Comparison of ENCODE assay signal across 2 cellular contexts in genomic region chr19:43858174-43858573, GRCh38.
TF ChIP-seq lines count a peak whose summit lies in the region.

No MANE protein-coding gene starts in this region.

TF ChIP-seq in HepG2, 621 proteins besides CTCF, POLR2A, EP300 and RAD21:
- TF ChIP-seq ZNF160 (CRISPR knock-in tag; IDR thresholded peaks at IDR 0.05) (0 out of 2 replicates have a peak, but pooled peaks have one; percentile 71), ZFP37 (CRISPR knock-in tag; IDR thresholded peaks at IDR 0.05; ENCODE audit: borderline replicate concordance) (no peak), ZFP82 (CRISPR knock-in tag; IDR thresholded peaks at IDR 0.05; ENCODE audit: borderline replicate concordance) (no peak)

TF ChIP-seq in K562, 482 proteins besides CTCF, POLR2A, EP300 and RAD21:
- TF ChIP-seq TRIM28 (IDR thresholded peaks at IDR 0.05) (peak; percentile 46; the same call in 1 of the 2 replicates), ATF4 (CRISPR knock-in tag; IDR thresholded peaks at IDR 0.05) (no peak)
TF ChIP-seq in K562: peak in this region for 1.
